In genomic region chr20:15498926-15499325, GRCh38 we compare ENCODE assay signal across 24 cellular contexts.
"Had no signal": no experiment of that assay in that cellular context is flagged by ENCODE, and none has a peak within 500 bp of the region (broad histone marks: within the 10 kb centered on the region; RNA-seq: fewer than 3 reads in every experiment).

No MANE protein-coding gene starts in this region.

- ATAC-seq: heart right ventricle; left colon; left lung; lower lobe of right lung; naive thymus-derived CD8-positive, alpha-beta T cell; pancreas; right cardiac atrium; stimulated activated effector memory CD8-positive, alpha-beta T cell treated with anti-CD3 and anti-CD28 coated beads, Interleukin-12 subunit alpha, Interleukin-12 subunit beta, amount 100 ng/mL, for 72 hours had no signal

- H3K4me3 ChIP-seq: heart right ventricle, left lung, lower lobe of right lung, pancreas, prostate gland, sigmoid colon, spleen, suprapubic skin, thoracic aorta, tibial artery, uterus had no signal

- H3K9me3 ChIP-seq: left lung, lower lobe of right lung, pancreas, prostate gland, sigmoid colon, suprapubic skin, thoracic aorta, tibial artery, uterus had no signal

- H3K27ac ChIP-seq: heart right ventricle, left lung, lower lobe of right lung, pancreas, prostate gland, sigmoid colon, spleen, suprapubic skin, thoracic aorta, tibial artery, uterus had no signal

- H3K36me3 ChIP-seq: heart right ventricle, left lung, lower lobe of right lung, pancreas, prostate gland, sigmoid colon, spleen, suprapubic skin, thoracic aorta, tibial artery, uterus had no signal

- H3K27me3 ChIP-seq: heart right ventricle, left lung, pancreas, sigmoid colon, spleen, suprapubic skin, tibial artery, uterus had no signal

- H3K4me1 ChIP-seq: heart right ventricle, left lung, lower lobe of right lung, pancreas, prostate gland, sigmoid colon, spleen, suprapubic skin, tibial artery, uterus had no signal

- DNase-seq: heart right ventricle; hippocampal formation; kidney glomerular epithelial cell; left colon; left lung; lower lobe of right lung; mammary epithelial cell; naive thymus-derived CD8-positive, alpha-beta T cell; nucleus accumbens; pancreas; posterior cingulate gyrus; retina; right cardiac atrium; sigmoid colon; small intestine; spleen; stimulated activated CD4-positive, alpha-beta T cell treated with anti-CD3 and anti-CD28 coated beads, Interleukin-4, amount 100 ng/mL, for 24 hours; stimulated activated naive CD4-positive, alpha-beta T cell; tibial artery; uterus had no signal
